Comparison of ENCODE assay signal across 1 cellular context in genomic region chr14:35046048-35046750, GRCh38.
A peak's percentile ranks its signal among the peaks of the same experiment; 100 is the strongest.
TF ChIP-seq lines count a peak whose summit lies in the region.

Gene FAM177A1, plus strand, starts transcription at chr14:35046272. Its CDS starts 192 bp downstream, at chr14:35046464.

TF ChIP-seq in HepG2, 621 proteins besides CTCF, POLR2A, EP300 and RAD21 (continued from another document and continues in another):
- TF ChIP-seq ZNF124 (CRISPR knock-in tag; IDR thresholded peaks at IDR 0.05): peak; percentile 77; the same call in 1 of the 2 replicates
- TF ChIP-seq ZNF362 (CRISPR knock-in tag; IDR thresholded peaks at IDR 0.05; ENCODE audit: borderline replicate concordance): no peak; the same call in 1 of the 2 replicates
- peak; percentile 81; the same call in 1 of the 2 replicates for TF ChIP-seq TOPORS (CRISPR knock-in tag; IDR thresholded peaks at IDR 0.05)
- peak; percentile 88; the same call in 1 of the 2 replicates for TF ChIP-seq STAT6 (CRISPR knock-in tag; IDR thresholded peaks at IDR 0.05; ENCODE audit: borderline replicate concordance)
- TF ChIP-seq FOXC1 (CRISPR knock-in tag; IDR thresholded peaks at IDR 0.05; ENCODE audit: borderline replicate concordance): peak; percentile 95; the same call in 1 of the 2 replicates
- peak; percentile 99 for TF ChIP-seq ZFP91 (CRISPR knock-in tag; IDR thresholded peaks at IDR 0.05; ENCODE audit: borderline replicate concordance)
- peak; percentile 98 for TF ChIP-seq PRMT3 (CRISPR knock-in tag; IDR thresholded peaks at IDR 0.05; ENCODE audit: borderline replicate concordance, low read depth)
- TF ChIP-seq PATZ1 (CRISPR knock-in tag; IDR thresholded peaks at IDR 0.05): peak; percentile 65; the same call in 1 of the 2 replicates
- peak; percentile 56 for TF ChIP-seq MTF1 (CRISPR knock-in tag; IDR thresholded peaks at IDR 0.05)
- TF ChIP-seq KLF13 (CRISPR knock-in tag; IDR thresholded peaks at IDR 0.05): peak; percentile 99
- peak; percentile 99 for TF ChIP-seq NFKB2 (CRISPR knock-in tag; IDR thresholded peaks at IDR 0.05; ENCODE audit: borderline replicate concordance)
- TF ChIP-seq ZNF713 (CRISPR knock-in tag; IDR thresholded peaks at IDR 0.05): no peak
- peak; percentile 49; the same call in 1 of the 2 replicates for TF ChIP-seq ZNF670 (CRISPR knock-in tag; IDR thresholded peaks at IDR 0.05; ENCODE audit: borderline replicate concordance)
- TF ChIP-seq CEBPZ (IDR thresholded peaks at IDR 0.05; ENCODE audit: low read length): no peak
- peak; percentile 97 for TF ChIP-seq ZIK1 (CRISPR knock-in tag; IDR thresholded peaks at IDR 0.05; ENCODE audit: borderline replicate concordance, low read depth)
- peak; percentile 100 for TF ChIP-seq KAT7 (CRISPR knock-in tag; IDR thresholded peaks at IDR 0.05; ENCODE audit: borderline replicate concordance)
- TF ChIP-seq ZBTB7B (CRISPR knock-in tag; IDR thresholded peaks at IDR 0.05): peak; percentile 88
- TF ChIP-seq ZNF180 (CRISPR knock-in tag; IDR thresholded peaks at IDR 0.05; ENCODE audit: borderline replicate concordance, low read depth): peak; percentile 96
- no peak for TF ChIP-seq SOX13 (IDR thresholded peaks at IDR 0.05)
- TF ChIP-seq SOX13 (CRISPR knock-in tag; conservative IDR thresholded peaks at IDR 0.05 in 1 of 2, IDR thresholded peaks at IDR 0.05 in 1 of 2): peak in 1 of 2 experiments; percentile 48; a peak in 1 of 4 replicates
- TF ChIP-seq ZNF616 (CRISPR knock-in tag; IDR thresholded peaks at IDR 0.05; ENCODE audit: low read depth): peak; percentile 96; the same call in 1 of the 2 replicates
- peak; percentile 86; the same call in 1 of the 2 replicates for TF ChIP-seq DR1 (CRISPR knock-in tag; IDR thresholded peaks at IDR 0.05)
- peak; percentile 88; the same call in 1 of the 2 replicates for TF ChIP-seq HDAC2 (CRISPR knock-in tag; IDR thresholded peaks at IDR 0.05)
- TF ChIP-seq ZNF740 (CRISPR knock-in tag; IDR thresholded peaks at IDR 0.05): peak; percentile 15; the same call in 1 of the 2 replicates
- TF ChIP-seq ZNF660 (CRISPR knock-in tag; IDR thresholded peaks at IDR 0.05; ENCODE audit: borderline replicate concordance, low read depth): peak; percentile 90; the same call in 1 of the 2 replicates
- TF ChIP-seq KMT2B (CRISPR knock-in tag; IDR thresholded peaks at IDR 0.05): peak; percentile 98
- peak; percentile 100 for TF ChIP-seq CCDC6 (CRISPR knock-in tag; IDR thresholded peaks at IDR 0.05)
- peak; percentile 64 for TF ChIP-seq SRSF4 (IDR thresholded peaks at IDR 0.05; ENCODE audit: low read depth, low read length, poor library complexity, severe bottlenecking)
- peak; percentile 79 for TF ChIP-seq ATF3 (CRISPR knock-in tag; IDR thresholded peaks at IDR 0.05)
- TF ChIP-seq EEA1 (CRISPR knock-in tag; IDR thresholded peaks at IDR 0.05; ENCODE audit: borderline replicate concordance): peak; percentile 91; the same call in 1 of the 2 replicates
- TF ChIP-seq ZFP82 (CRISPR knock-in tag; IDR thresholded peaks at IDR 0.05; ENCODE audit: borderline replicate concordance): peak; percentile 99
- TF ChIP-seq ZNF747 (CRISPR knock-in tag; IDR thresholded peaks at IDR 0.05; ENCODE audit: borderline replicate concordance): peak; percentile 99
- TF ChIP-seq JUNB (CRISPR knock-in tag; IDR thresholded peaks at IDR 0.05; ENCODE audit: borderline replicate concordance): no peak
- peak; percentile 95 for TF ChIP-seq GZF1 (CRISPR knock-in tag; IDR thresholded peaks at IDR 0.05)
- TF ChIP-seq ZHX2 (IDR thresholded peaks at IDR 0.05; ENCODE audit: low read depth): peak; percentile 98
- TF ChIP-seq ZHX2 (CRISPR knock-in tag; IDR thresholded peaks at IDR 0.05; ENCODE audit: borderline replicate concordance): 0 out of 2 replicates have a peak, but pooled peaks have one; percentile 93
- peak; percentile 32; the same call in 1 of the 2 replicates for TF ChIP-seq NCOA5 (CRISPR knock-in tag; IDR thresholded peaks at IDR 0.05)
- no peak; the same call in 1 of the 2 replicates for TF ChIP-seq STAG1 (CRISPR knock-in tag; IDR thresholded peaks at IDR 0.05)
- no peak for TF ChIP-seq ZNF570 (CRISPR knock-in tag; IDR thresholded peaks at IDR 0.05; ENCODE audit: borderline replicate concordance)
- TF ChIP-seq HOMEZ (CRISPR knock-in tag; IDR thresholded peaks at IDR 0.05; ENCODE audit: low read depth): peak; percentile 75
